In genomic region chr4:38223801-38224236, GRCh38 we compare ENCODE assay signal across 1 cellular context.
TF ChIP-seq lines count a peak whose summit lies in the region.

No MANE protein-coding gene starts in this region.

TF ChIP-seq in HepG2, 621 proteins besides CTCF, POLR2A, EP300 and RAD21 (continued from another document):
- TF ChIP-seq, protein P1, sequence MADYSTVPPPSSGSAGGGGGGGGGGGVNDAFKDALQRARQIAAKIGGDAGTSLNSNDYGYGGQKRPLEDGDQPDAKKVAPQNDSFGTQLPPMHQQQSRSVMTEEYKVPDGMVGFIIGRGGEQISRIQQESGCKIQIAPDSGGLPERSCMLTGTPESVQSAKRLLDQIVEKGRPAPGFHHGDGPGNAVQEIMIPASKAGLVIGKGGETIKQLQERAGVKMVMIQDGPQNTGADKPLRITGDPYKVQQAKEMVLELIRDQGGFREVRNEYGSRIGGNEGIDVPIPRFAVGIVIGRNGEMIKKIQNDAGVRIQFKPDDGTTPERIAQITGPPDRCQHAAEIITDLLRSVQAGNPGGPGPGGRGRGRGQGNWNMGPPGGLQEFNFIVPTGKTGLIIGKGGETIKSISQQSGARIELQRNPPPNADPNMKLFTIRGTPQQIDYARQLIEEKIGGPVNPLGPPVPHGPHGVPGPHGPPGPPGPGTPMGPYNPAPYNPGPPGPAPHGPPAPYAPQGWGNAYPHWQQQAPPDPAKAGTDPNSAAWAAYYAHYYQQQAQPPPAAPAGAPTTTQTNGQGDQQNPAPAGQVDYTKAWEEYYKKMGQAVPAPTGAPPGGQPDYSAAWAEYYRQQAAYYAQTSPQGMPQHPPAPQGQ (CRISPR knock-in tag; IDR thresholded peaks at IDR 0.05; ENCODE audit: borderline replicate concordance) = no peak
- TF ChIP-seq ZNF292 (CRISPR knock-in tag; IDR thresholded peaks at IDR 0.05; ENCODE audit: borderline replicate concordance, low read depth) = peak; percentile 73; the same call in 1 of the 2 replicates
